In genomic region chr1:228487336-228488106, GRCh38 we compare ENCODE assay signal across 8 cellular contexts. TPM values are rescaled to one million over a fixed set of nuclear protein-coding genes. Genes with fewer than 3 reads are reported as not detected.
DNase-seq lines count a peak whose midpoint lies in the region; ATAC-seq and TF ChIP-seq lines count a peak whose summit lies in the region.

RNF187 (plus strand) TSS chr1:228487382.

- TF ChIP-seq CTCF in HL-60 (IDR thresholded peaks at IDR 0.05; ENCODE audit: insufficient read depth, low read length) (no peak), WTC11 (IDR thresholded peaks at IDR 0.05) (no peak)

- peak; percentile 23 for ATAC-seq in GM19468 (IDR thresholded peaks at IDR 0.05; ENCODE audit: extremely low read depth, unreplicated experiment)
- peak; percentile 6 for ATAC-seq in WTC11

- no peaks in the 10 kb centered on the region for H3K4me1 ChIP-seq in mesodermal cell (ENCODE audit: control insufficient read depth, insufficient read depth, low read length, poor library complexity, severe bottlenecking)

- H3K9me3 Mint-ChIP-seq in WTC11, result no peaks in the 10 kb centered on the region

- CTCF ChIA-PET in WTC11 (lab: Charles Lee), result no interaction called here

- peaks cover 22% of the 10 kb centered on the region for H3K36me3 Mint-ChIP-seq in WTC11

- H3K27me3 ChIP-seq in HL-60 (ENCODE audit: insufficient read depth, poor library complexity, severe bottlenecking), result no peaks in the 10 kb centered on the region

- no peaks in the 10 kb centered on the region for H3K9me3 ChIP-seq in mesodermal cell (ENCODE audit: control insufficient read depth, low read length)

- H3K4me3 Mint-ChIP-seq in WTC11, result peak within 1 kb of the TSS; percentile 95

- H3K4me1 Mint-ChIP-seq in WTC11, result peaks cover 5% of the 10 kb centered on the region; the same call in 1 of the 2 replicates

- DNase-seq in COR-L47 (lab: John Stamatoyannopoulos, UW), result peak; percentile 20
- peak in 1 of 2 experiments; percentile 18 for DNase-seq in HL-60 (ENCODE audit: low read depth in 1 of 2, low spot score in 1 of 2)
- DNase-seq in WTC11 (ENCODE audit: low spot score), result no peak
- peak; percentile 66 for DNase-seq in effector CD8-positive, alpha-beta T cell (lab: John Stamatoyannopoulos, UW)
- peak; percentile 93 for DNase-seq in stimulated activated CD8-positive, alpha-beta memory T cell treated with anti-CD3 and anti-CD28 coated beads, Interleukin-4, amount 100 ng/mL, for 48 hours
- no peak for DNase-seq in inferior parietal cortex (ENCODE audit: extremely low spot score)

- POLR2A ChIA-PET in WTC11 (lab: Charles Lee), result interaction anchor here (0.7 to 2.0 kb wide), 5 partner anchors 10 to 30 kb away, joined by 3 to 19 read pairs (median 7); a partner anchor contains a TSS

- H3K27ac ChIP-seq in HL-60 (replicated peaks), result peak within 1 kb of the TSS; percentile 99
- H3K27ac ChIP-seq in mesodermal cell (ENCODE audit: low read depth, low read length, severe bottlenecking), result peak within 1 kb of the TSS; percentile 100

- peak within 1 kb of the TSS; percentile 100 for H3K27ac Mint-ChIP-seq in WTC11

- no peaks in the 10 kb centered on the region; the same call in 1 of the 2 replicates for H3K27me3 Mint-ChIP-seq in WTC11 (ENCODE audit: low read depth)

- H3K36me3 ChIP-seq in mesodermal cell (ENCODE audit: control insufficient read depth, insufficient read depth, low read length), result peaks cover 32% of the 10 kb centered on the region

- H3K4me3 ChIP-seq in HL-60 (replicated peaks; ENCODE audit: insufficient read depth, low read length) (peak within 1 kb of the TSS; percentile 93), mesodermal cell (ENCODE audit: extremely low read depth, insufficient read depth, low read length, poor library complexity, severe bottlenecking) (peak within 1 kb of the TSS; percentile 93)

- WGBS in mesodermal cell (ENCODE audit: insufficient coverage in 2 of 2), 2 experiments, result 0% methylated on average over 102 to 106 of the region's 112 CpGs

TF ChIP-seq in WTC11, 78 proteins besides CTCF, POLR2A, EP300 and RAD21:
- TF ChIP-seq CBFB (CRISPR knock-in tag; IDR thresholded peaks at IDR 0.05; ENCODE audit: low read depth), result no peak
- TF ChIP-seq TP53 (CRISPR knock-in tag; IDR thresholded peaks at IDR 0.05), result peak; percentile 74; the same call in 1 of the 2 replicates

RNA-seq across cellular contexts. Expression of gene RNF187, which starts in this region (rescaled TPM):
- total RNA-seq in WTC11 (2021), result 121 to 141 TPM (median 121 TPM) in 3 replicates
- polyA plus RNA-seq in mesodermal cell (2013, experiment 1 of 2), result 56.2 TPM
- polyA plus RNA-seq in mesodermal cell (2013, experiment 2 of 2), result 45.3 TPM

Comparison
In these comparisons a context has a peak if more than half of its experiments do, and no peak if none do; other contexts are left out.
1. DNase-seq: peak in COR-L47 (single experiment), effector CD8-positive, alpha-beta T cell (single experiment) and stimulated activated CD8-positive, alpha-beta memory T cell treated with anti-CD3 and anti-CD28 coated beads, Interleukin-4, amount 100 ng/mL, for 48 hours (single experiment); none in WTC11 (single experiment) and inferior parietal cortex (single experiment).